Comparison of ENCODE assay signal across 20 cellular contexts in genomic region chr4:141571368-141571767, GRCh38.
DNase-seq lines count a peak whose midpoint lies in the region; ATAC-seq, FAIRE-seq and TF ChIP-seq lines count a peak whose summit lies in the region.
"Had no signal": no experiment of that assay in that cellular context is flagged by ENCODE, and none has a peak within 500 bp of the region (broad histone marks: within the 10 kb centered on the region; RNA-seq: fewer than 3 reads in every experiment).

No MANE protein-coding gene starts in this region.

- TF ChIP-seq CTCF in A549 (IDR thresholded peaks at IDR 0.05) (no peak), HFFc6 (IDR thresholded peaks at IDR 0.05) (no peak), fibroblast of villous mesenchyme (IDR thresholded peaks at IDR 0.05; ENCODE audit: insufficient read depth, low read depth, low read length) (no peak)

- intact Hi-C loops in CD4-positive, alpha-beta memory T cell (cut with micrococcal nuclease) = no loop called here

- H3K27me3 Mint-ChIP-seq in HFFc6 (ENCODE audit: insufficient read depth) = no peaks in the 10 kb centered on the region
- H3K27me3 Mint-ChIP-seq in CD4-positive, alpha-beta memory T cell = peaks cover 0 to 6% of the 10 kb centered on the region in 2 donors
- H3K27me3 Mint-ChIP-seq: activated naive CD8-positive, alpha-beta T cell treated with anti-CD3 and anti-CD28 coated beads for 36 hours had no signal

- peak; percentile 7 for FAIRE-seq in A549 (lab: Jason Lieb, UNC)
- FAIRE-seq: HTR-8/SVneo, keratinocyte, urothelium cell line had no signal

- ATAC-seq in A549 = peak; percentile 93 to 99
- ATAC-seq in stimulated activated effector memory CD8-positive, alpha-beta T cell treated with anti-CD3 and anti-CD28 coated beads, Interleukin-12 subunit alpha, Interleukin-12 subunit beta, amount 100 ng/mL, for 72 hours = no peak
- ATAC-seq: activated T-cell treated with anti-CD3 and anti-CD28 coated beads, Interleukin-2, amount 50 U/mL, for 4 hours; heart right ventricle had no signal

- H3K27me3 ChIP-seq in CD4-positive, alpha-beta memory T cell (ENCODE audit: insufficient read depth, low read length) = no peaks in the 10 kb centered on the region
- H3K27me3 ChIP-seq: heart right ventricle, right atrium auricular region had no signal

- peaks cover 51% of the 10 kb centered on the region for H3K4me1 Mint-ChIP-seq in HFFc6 (ENCODE audit: low read depth)
- H3K4me1 Mint-ChIP-seq in CD4-positive, alpha-beta memory T cell = no peaks in the 10 kb centered on the region
- no peaks in the 10 kb centered on the region for H3K4me1 Mint-ChIP-seq in stimulated activated effector memory CD8-positive, alpha-beta T cell treated with anti-CD3 and anti-CD28 coated beads, Interleukin-12 subunit alpha, Interleukin-12 subunit beta, amount 100 ng/mL, for 72 hours
- H3K4me1 Mint-ChIP-seq: activated naive CD8-positive, alpha-beta T cell treated with anti-CD3 and anti-CD28 coated beads for 36 hours; neural crest cell had no signal

- DNase-seq in A549 (ENCODE audit: low read depth in 1 of 2, low spot score in 1 of 2) (peak; percentile 36 to 92), HFFc6 (peak; percentile 30), astrocyte of the hippocampus (ENCODE audit: low read depth, low spot score) (peak; percentile 9), fibroblast of villous mesenchyme (ENCODE audit: low read depth) (peak; percentile 6)
- no peak for DNase-seq in activated T-cell treated with anti-CD3 and anti-CD28 coated beads, Interleukin-2, amount 50 U/mL, for 48 hours
- DNase-seq in CD4-positive, alpha-beta memory T cell = no peak
- DNase-seq in stimulated activated effector memory CD8-positive, alpha-beta T cell treated with anti-CD3 and anti-CD28 coated beads, Interleukin-12 subunit alpha, Interleukin-12 subunit beta, amount 100 ng/mL, for 72 hours (ENCODE audit: low spot score in 2 of 2) = no peak
- DNase-seq in central memory CD4-positive, alpha-beta T cell = no peak
- DNase-seq: activated naive CD8-positive, alpha-beta T cell treated with anti-CD3 and anti-CD28 coated beads for 36 hours; activated T-cell treated with anti-CD3 and anti-CD28 coated beads, Interleukin-2, amount 50 U/mL, for 4 hours; heart right ventricle; NCI-H187 treated with DMSO at 0.1 percent for 48 hours; NCI-H526; PC-9 had no signal

- peak overlapping the region; percentile 92 to 95 for H3K27ac ChIP-seq in A549
- no peak overlapping the region for H3K27ac ChIP-seq in CD4-positive, alpha-beta memory T cell (ENCODE audit: low read depth, low read length)
- H3K27ac ChIP-seq: epithelial cell of prostate, heart right ventricle, PC-9, right atrium auricular region had no signal

- H3K4me3 Mint-ChIP-seq in HFFc6 = no peak overlapping the region
- H3K4me3 Mint-ChIP-seq in CD4-positive, alpha-beta memory T cell = no peak overlapping the region
- no peak overlapping the region for H3K4me3 Mint-ChIP-seq in stimulated activated effector memory CD8-positive, alpha-beta T cell treated with anti-CD3 and anti-CD28 coated beads, Interleukin-12 subunit alpha, Interleukin-12 subunit beta, amount 100 ng/mL, for 72 hours
- H3K4me3 Mint-ChIP-seq: activated naive CD8-positive, alpha-beta T cell treated with anti-CD3 and anti-CD28 coated beads for 36 hours; activated T-cell treated with anti-CD3 and anti-CD28 coated beads, Interleukin-2, amount 50 U/mL, for 4 hours; neural crest cell had no signal

- CTCF ChIA-PET in A549 (lab: Yijun Ruan, JAX) = no interaction called here
- CTCF ChIA-PET in CD4-positive, alpha-beta memory T cell (lab: Charles Lee; ENCODE audit: partially characterized antibody) = no interaction called here

- TF ChIP-seq EP300 in A549 (IDR thresholded peaks at IDR 0.05) = peak; percentile 81 to 88; a peak in 3 of 5 replicates

- peaks cover 72% of the 10 kb centered on the region for H3K4me1 ChIP-seq in A549
- H3K4me1 ChIP-seq in CD4-positive, alpha-beta memory T cell (ENCODE audit: insufficient read depth, low read length) = no peaks in the 10 kb centered on the region
- H3K4me1 ChIP-seq: heart right ventricle, right atrium auricular region had no signal

- peak; percentile 28 to 61; a peak in 4 of 5 replicates for TF ChIP-seq RAD21 in A549 (conservative IDR thresholded peaks at IDR 0.05 in 1 of 2, IDR thresholded peaks at IDR 0.05 in 1 of 2)

- H3K36me3 Mint-ChIP-seq in HFFc6 (ENCODE audit: low read depth) = peaks cover 5% of the 10 kb centered on the region; the same call in 1 of the 2 replicates
- no peaks in the 10 kb centered on the region for H3K36me3 Mint-ChIP-seq in CD4-positive, alpha-beta memory T cell
- no peaks in the 10 kb centered on the region for H3K36me3 Mint-ChIP-seq in stimulated activated effector memory CD8-positive, alpha-beta T cell treated with anti-CD3 and anti-CD28 coated beads, Interleukin-12 subunit alpha, Interleukin-12 subunit beta, amount 100 ng/mL, for 72 hours
- H3K36me3 Mint-ChIP-seq: activated naive CD8-positive, alpha-beta T cell treated with anti-CD3 and anti-CD28 coated beads for 36 hours had no signal

- H3K4me2 ChIP-seq in A549 = peak overlapping the region; percentile 75
- H3K4me2 ChIP-seq: PC-9 had no signal

- POLR2A ChIA-PET in A549 (lab: Yijun Ruan, JAX) = interaction anchor here (0.7 to 1.7 kb wide), 3 partner anchors 15 to 520 kb away, joined by 3 to 5 read pairs (median 3); no protein-coding TSS in a partner anchor
- POLR2A ChIA-PET in CD4-positive, alpha-beta memory T cell (lab: Charles Lee; ENCODE audit: partially characterized antibody) = no interaction called here

- 6% methylated on average over 2 of the region's 2 CpGs for WGBS in A549 (ENCODE audit: missing lambda C conversion rate)

- peaks cover 5% of the 10 kb centered on the region; the same call in 1 of the 3 replicates for H3K9me3 ChIP-seq in A549
- H3K9me3 ChIP-seq in CD4-positive, alpha-beta memory T cell (ENCODE audit: control insufficient read depth in 1 of 2, low read length in 2 of 2) = no peaks in the 10 kb centered on the region
- H3K9me3 ChIP-seq: right atrium auricular region had no signal

- TF ChIP-seq POLR2A in A549 (IDR thresholded peaks at IDR 0.05; ENCODE audit: low read length) = no peak

- H3K9me3 Mint-ChIP-seq in HFFc6 = no peaks in the 10 kb centered on the region
- peaks cover 0 to 2% (median 0%) of the 10 kb centered on the region in 8 donors for H3K9me3 Mint-ChIP-seq in CD4-positive, alpha-beta memory T cell
- no peaks in the 10 kb centered on the region for H3K9me3 Mint-ChIP-seq in stimulated activated effector memory CD8-positive, alpha-beta T cell treated with anti-CD3 and anti-CD28 coated beads, Interleukin-12 subunit alpha, Interleukin-12 subunit beta, amount 100 ng/mL, for 72 hours
- H3K9me3 Mint-ChIP-seq: activated naive CD8-positive, alpha-beta T cell treated with anti-CD3 and anti-CD28 coated beads for 36 hours; activated T-cell treated with anti-CD3 and anti-CD28 coated beads, Interleukin-2, amount 50 U/mL, for 4 hours; neural crest cell had no signal

- H3K4me3 ChIP-seq in A549 (0 out of 3 replicates have a peak overlapping the region, but pooled peaks have one; percentile 13), fibroblast of villous mesenchyme (ENCODE audit: low read depth, low read length) (no peak overlapping the region)
- H3K4me3 ChIP-seq in CD4-positive, alpha-beta memory T cell (ENCODE audit: low read length in 2 of 2) = no peak overlapping the region
- H3K4me3 ChIP-seq: heart right ventricle, PC-9, right atrium auricular region had no signal

- no peaks in the 10 kb centered on the region for H3K36me3 ChIP-seq in CD4-positive, alpha-beta memory T cell (ENCODE audit: insufficient read depth, low read length)
- H3K36me3 ChIP-seq: heart right ventricle, right atrium auricular region had no signal

- no peak overlapping the region for H3K27ac Mint-ChIP-seq in HFFc6
- no peak overlapping the region for H3K27ac Mint-ChIP-seq in CD4-positive, alpha-beta memory T cell
- no peak overlapping the region for H3K27ac Mint-ChIP-seq in stimulated activated effector memory CD8-positive, alpha-beta T cell treated with anti-CD3 and anti-CD28 coated beads, Interleukin-12 subunit alpha, Interleukin-12 subunit beta, amount 100 ng/mL, for 72 hours
- H3K27ac Mint-ChIP-seq: activated naive CD8-positive, alpha-beta T cell treated with anti-CD3 and anti-CD28 coated beads for 36 hours had no signal

TF ChIP-seq in A549, 52 proteins besides CTCF, POLR2A, EP300 and RAD21 (continues in another document):
- TF ChIP-seq PBX3 (IDR thresholded peaks at IDR 0.05) = no peak
- TF ChIP-seq RNF2 (IDR thresholded peaks at IDR 0.05; ENCODE audit: borderline replicate concordance, low read depth) = no peak
- no peak for TF ChIP-seq RARB (CRISPR knock-in tag; IDR thresholded peaks at IDR 0.05)
- TF ChIP-seq USF2 (IDR thresholded peaks at IDR 0.05) = no peak
- TF ChIP-seq JUN (IDR thresholded peaks at IDR 0.05) = peak; percentile 81 to 85; a peak in 4 of 5 replicates
- TF ChIP-seq FOSB (CRISPR knock-in tag; IDR thresholded peaks at IDR 0.05) = no peak
- no peak for TF ChIP-seq NR3C1 (IDR thresholded peaks at IDR 0.05)
- no peak for TF ChIP-seq CBX2 (IDR thresholded peaks at IDR 0.05; ENCODE audit: borderline replicate concordance, low read depth)
- TF ChIP-seq NFE2L2 (conservative IDR thresholded peaks at IDR 0.05; ENCODE audit: low read length) = no peak
- TF ChIP-seq EHMT2 (IDR thresholded peaks at IDR 0.05; ENCODE audit: low read depth) = no peak
- TF ChIP-seq ESRRA (IDR thresholded peaks at IDR 0.05; ENCODE audit: borderline replicate concordance, low read length) = no peak

Comparison
In these comparisons a context has a peak if more than half of its experiments do, and no peak if none do; other contexts are left out.
1. DNase-seq: peak in A549 (2 of 2), HFFc6 (single experiment), astrocyte of the hippocampus (single experiment) and fibroblast of villous mesenchyme (single experiment); none in activated T-cell treated with anti-CD3 and anti-CD28 coated beads, Interleukin-2, amount 50 U/mL, for 48 hours (0 of 2), CD4-positive, alpha-beta memory T cell (0 of 5), stimulated activated effector memory CD8-positive, alpha-beta T cell treated with anti-CD3 and anti-CD28 coated beads, Interleukin-12 subunit alpha, Interleukin-12 subunit beta, amount 100 ng/mL, for 72 hours (0 of 2) and central memory CD4-positive, alpha-beta T cell (single experiment).